In the genomic region with DNA sequence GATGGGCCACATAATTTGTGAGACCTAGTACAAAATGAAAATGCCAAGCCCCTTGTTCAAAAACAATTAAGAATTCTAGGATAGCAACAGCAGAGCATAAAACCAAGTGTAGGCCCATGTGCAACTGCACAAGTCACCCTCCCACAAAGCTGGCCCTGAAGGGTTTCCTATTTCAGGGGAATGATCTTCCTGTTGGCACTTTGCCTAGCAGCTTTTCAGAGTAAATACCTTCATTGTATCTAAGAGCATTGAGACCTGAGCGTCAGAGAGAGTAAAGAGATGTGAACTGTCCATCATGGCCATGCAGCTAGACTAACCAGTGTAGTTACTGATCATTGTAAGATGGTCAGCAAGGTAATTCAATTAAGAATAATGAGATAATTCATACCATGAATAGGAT, we compare ENCODE assay signal across 13 cellular contexts.
DNase-seq lines count a peak whose midpoint lies in the region; ATAC-seq and TF ChIP-seq lines count a peak whose summit lies in the region.
"Had no signal": no experiment of that assay in that cellular context is flagged by ENCODE, and none has a peak within 500 bp of the region (broad histone marks: within the 10 kb centered on the region; RNA-seq: fewer than 3 reads in every experiment).

No MANE protein-coding gene starts in this region.

- H3K27ac ChIP-seq in RWPE2 (ENCODE audit: poor library complexity, severe bottlenecking): no peak overlapping the region

- H3K9me3 ChIP-seq in RWPE2 (ENCODE audit: severe bottlenecking) (no peaks in the 10 kb centered on the region), T-helper 17 cell (ENCODE audit: control insufficient read depth, low read length, poor library complexity, severe bottlenecking) (no peaks in the 10 kb centered on the region)

- intact Hi-C loops in lower leg skin (cut with DNase I; ENCODE audit: low total_unique reads): no loop called here

- H3K4me1 ChIP-seq in RWPE2 (ENCODE audit: insufficient read depth, poor library complexity, severe bottlenecking): no peaks in the 10 kb centered on the region

- TF ChIP-seq POLR2A in lower leg skin (IDR thresholded peaks at IDR 0.05): no peak

- H3K9me3 Mint-ChIP-seq in stimulated activated memory B cell treated with anti-CD40 and anti-IgM and Interleukin-4, amounts not matched to agents 10 μg/mL and 1 μg/mL and 100 μg/mL, for 72 hours: no peaks in the 10 kb centered on the region
- H3K9me3 Mint-ChIP-seq: CD4-positive, CD25-positive, alpha-beta regulatory T cell; natural killer cell treated with Interleukin-12 subunit alpha and Interleukin-12 subunit beta and Interleukin-15 and Interleukin-18, amount 100 ng/mL, for 72 hours had no signal

- no peaks in the 10 kb centered on the region for H3K4me1 Mint-ChIP-seq in stimulated activated memory B cell treated with anti-CD40 and anti-IgM and Interleukin-4, amounts not matched to agents 10 μg/mL and 1 μg/mL and 100 μg/mL, for 72 hours
- H3K4me1 Mint-ChIP-seq in T-helper 17 cell: no peaks in the 10 kb centered on the region

- no peaks in the 10 kb centered on the region for H3K27me3 ChIP-seq in RWPE2 (ENCODE audit: insufficient read depth, poor library complexity, severe bottlenecking)

- H3K4me3 ChIP-seq in RWPE2 (ENCODE audit: severe bottlenecking): no peak overlapping the region
- H3K4me3 ChIP-seq in lower leg skin (ENCODE audit: low read depth, poor library complexity, severe bottlenecking): no peak overlapping the region
- H3K4me3 ChIP-seq: GM12878 had no signal

- no peaks in the 10 kb centered on the region for H3K36me3 Mint-ChIP-seq in stimulated activated memory B cell treated with anti-CD40 and anti-IgM and Interleukin-4, amounts not matched to agents 10 μg/mL and 1 μg/mL and 100 μg/mL, for 72 hours
- H3K36me3 Mint-ChIP-seq in T-helper 17 cell (ENCODE audit: low read depth): no peaks in the 10 kb centered on the region
- H3K36me3 Mint-ChIP-seq: CD4-positive, CD25-positive, alpha-beta regulatory T cell; natural killer cell treated with Interleukin-12 subunit alpha and Interleukin-12 subunit beta and Interleukin-15 and Interleukin-18, amount 100 ng/mL, for 72 hours had no signal

- TF ChIP-seq CTCF in RWPE2 (IDR thresholded peaks at IDR 0.05; ENCODE audit: poor library complexity, severe bottlenecking) (no peak), lower leg skin (IDR thresholded peaks at IDR 0.05) (no peak)

- no peak overlapping the region for H3K27ac Mint-ChIP-seq in stimulated activated memory B cell treated with anti-CD40 and anti-IgM and Interleukin-4, amounts not matched to agents 10 μg/mL and 1 μg/mL and 100 μg/mL, for 72 hours
- no peak overlapping the region for H3K27ac Mint-ChIP-seq in T-helper 17 cell
- H3K27ac Mint-ChIP-seq: CD4-positive, CD25-positive, alpha-beta regulatory T cell; natural killer cell treated with Interleukin-12 subunit alpha and Interleukin-12 subunit beta and Interleukin-15 and Interleukin-18, amount 100 ng/mL, for 72 hours had no signal

- 52 to 54% methylated on average over 1 of the region's 1 CpG for WGBS in lower leg skin, 2 donors

- ATAC-seq in RWPE2 (ENCODE audit: low read depth) (peak; percentile 69), GM18519 (IDR thresholded peaks at IDR 0.05; ENCODE audit: low FRiP score, unreplicated experiment) (no peak), T-helper 17 cell (no peak)
- ATAC-seq in stimulated activated memory B cell treated with anti-CD40 and anti-IgM and Interleukin-4, amounts not matched to agents 10 μg/mL and 1 μg/mL and 100 μg/mL, for 72 hours: no peak
- ATAC-seq: esophagus mucosa; GM12878; natural killer cell treated with Interleukin-12 subunit alpha and Interleukin-12 subunit beta and Interleukin-15 and Interleukin-18, amount 100 ng/mL, for 72 hours had no signal

- H3K4me3 Mint-ChIP-seq in stimulated activated memory B cell treated with anti-CD40 and anti-IgM and Interleukin-4, amounts not matched to agents 10 μg/mL and 1 μg/mL and 100 μg/mL, for 72 hours: no peak overlapping the region
- no peak overlapping the region for H3K4me3 Mint-ChIP-seq in T-helper 17 cell
- H3K4me3 Mint-ChIP-seq: CD4-positive, CD25-positive, alpha-beta regulatory T cell; natural killer cell treated with Interleukin-12 subunit alpha and Interleukin-12 subunit beta and Interleukin-15 and Interleukin-18, amount 100 ng/mL, for 72 hours had no signal

- no peaks in the 10 kb centered on the region for H3K27me3 Mint-ChIP-seq in stimulated activated memory B cell treated with anti-CD40 and anti-IgM and Interleukin-4, amounts not matched to agents 10 μg/mL and 1 μg/mL and 100 μg/mL, for 72 hours
- no peaks in the 10 kb centered on the region for H3K27me3 Mint-ChIP-seq in T-helper 17 cell
- H3K27me3 Mint-ChIP-seq: CD4-positive, CD25-positive, alpha-beta regulatory T cell; natural killer cell treated with Interleukin-12 subunit alpha and Interleukin-12 subunit beta and Interleukin-15 and Interleukin-18, amount 100 ng/mL, for 72 hours had no signal

- H3K36me3 ChIP-seq in RWPE2 (ENCODE audit: low read depth): no peaks in the 10 kb centered on the region

- DNase-seq in ELR (ENCODE audit: low read depth): peak; percentile 13
- peak; percentile 22 for DNase-seq in NCI-H2081 treated with DMSO at 0.1 percent for 48 hours (lab: John Stamatoyannopoulos, UW)
- no peak for DNase-seq in RWPE2 (ENCODE audit: low spot score)
- DNase-seq in kidney tubule cell (ENCODE audit: low spot score): peak; percentile 33
- no peak for DNase-seq in lower leg skin (ENCODE audit: low spot score in 2 of 2)
- no peak for DNase-seq in T-helper 17 cell
- DNase-seq: CD4-positive, CD25-positive, alpha-beta regulatory T cell; stimulated activated CD4-positive, alpha-beta T cell treated with anti-CD3 and anti-CD28 coated beads, Interleukin-12 subunit alpha, Interleukin-12 subunit beta, amount 100 ng/mL, for 4 hours had no signal

Comparison
In these comparisons a context has a peak if more than half of its experiments do, and no peak if none do; other contexts are left out.
1. DNase-seq: peak in ELR (single experiment), NCI-H2081 treated with DMSO at 0.1 percent for 48 hours (single experiment) and kidney tubule cell (single experiment); none in RWPE2 (single experiment), lower leg skin (0 of 2) and T-helper 17 cell (0 of 3).